ENCODE assay signal across 18 cellular contexts in genomic region chr4:185729300-185729912, GRCh38.
DNase-seq lines count a peak whose midpoint lies in the region; ATAC-seq and TF ChIP-seq lines count a peak whose summit lies in the region.
"Had no signal": no experiment of that assay in that cellular context is flagged by ENCODE, and none has a peak within 500 bp of the region (broad histone marks: within the 10 kb centered on the region; RNA-seq: fewer than 3 reads in every experiment).

No MANE protein-coding gene starts in this region.

- 58% methylated on average over 8 of the region's 8 CpGs for WGBS in right cardiac atrium
- WGBS in spleen, 5 donors, result 74 to 87% (median 84%) methylated on average over 8 of the region's 8 CpGs

- H3K36me3 ChIP-seq in spleen, result no peaks in the 10 kb centered on the region
- H3K36me3 ChIP-seq: SJCRH30 had no signal

- H3K9me3 ChIP-seq in right cardiac atrium (ENCODE audit: control insufficient read depth, low read length) (no peaks in the 10 kb centered on the region), spleen (no peaks in the 10 kb centered on the region)
- H3K9me3 ChIP-seq: BE2C, SJCRH30 had no signal

- TF ChIP-seq POLR2A in spleen (IDR thresholded peaks at IDR 0.05), result no peak

- no peak for TF ChIP-seq CTCF in coronary artery (IDR thresholded peaks at IDR 0.05)
- TF ChIP-seq CTCF in spleen (IDR thresholded peaks at IDR 0.05 in 8 of 11, conservative IDR thresholded peaks at IDR 0.05 in 3 of 11), result no peak

- no peaks in the 10 kb centered on the region for H3K27me3 ChIP-seq in right cardiac atrium (ENCODE audit: control insufficient read depth, insufficient read depth)
- H3K27me3 ChIP-seq in spleen (replicated peaks in 1 of 7), result no peaks in the 10 kb centered on the region
- H3K27me3 ChIP-seq: BE2C, SJCRH30 had no signal

- intact Hi-C loops in right cardiac atrium (cut with DNase I), result loop anchor here in 1 of 4 donors (10.0 kb wide), 1 partner anchor 75 kb away; no protein-coding TSS in a partner anchor
- intact Hi-C loops in spleen (cut with DNase I; ENCODE audit: low total_unique reads), result no loop called here

- ATAC-seq in right cardiac atrium (peak in 1 of 2 donors; percentile 18), HG02870 (IDR thresholded peaks at IDR 0.05; ENCODE audit: unreplicated experiment) (no peak), HG02678 (IDR thresholded peaks at IDR 0.05; ENCODE audit: unreplicated experiment) (no peak), GM19455 (IDR thresholded peaks at IDR 0.05; ENCODE audit: unreplicated experiment) (no peak)
- ATAC-seq: stimulated activated naive CD8-positive, alpha-beta T cell treated with anti-CD3 and anti-CD28 coated beads, Interleukin-15, amount 100 ng/mL, for 72 hours had no signal

- no peak overlapping the region for H3K4me3 ChIP-seq in coronary artery
- no peak overlapping the region for H3K4me3 ChIP-seq in right cardiac atrium (ENCODE audit: low read length)
- H3K4me3 ChIP-seq in spleen, result no peak overlapping the region
- H3K4me3 ChIP-seq: SJCRH30 had no signal

- H3K27ac ChIP-seq in coronary artery (peak overlapping the region; percentile 62 to 86), right cardiac atrium (ENCODE audit: low read length) (peak overlapping the region; percentile 40), spleen (peak overlapping the region in 7 of 8 donors; percentile 23 to 62 (median 45))
- H3K27ac ChIP-seq: SJCRH30 had no signal

- peaks cover 5% of the 10 kb centered on the region for H3K4me1 ChIP-seq in right cardiac atrium (ENCODE audit: control insufficient read depth, insufficient read depth, low read length)
- H3K4me1 ChIP-seq in spleen, result peaks cover 0 to 31% (median 9%) of the 10 kb centered on the region in 6 donors
- H3K4me1 ChIP-seq: SJCRH30 had no signal

- DNase-seq in MV-4-11 (lab: John Stamatoyannopoulos, UW) (peak; percentile 20), coronary artery (ENCODE audit: low spot score) (no peak), right cardiac atrium (no peak), spleen (no peak), NCI-H524 (lab: John Stamatoyannopoulos, UW) (no peak)
- DNase-seq: activated CD4-positive, alpha-beta T cell treated with anti-CD3 and anti-CD28 coated beads for 48 hours; activated CD8-positive, alpha-beta memory T cell treated with anti-CD3 and anti-CD28 coated beads, Interleukin-2, amount 50 U/mL, for 48 hours; activated naive CD4-positive, alpha-beta T cell; BE2C; kidney glomerular epithelial cell; midbrain; NCI-H1694; SJCRH30; stimulated activated CD4-positive, alpha-beta T cell treated with anti-CD3 and anti-CD28 coated beads, Interleukin-15, amount 100 ng/mL, for 24 hours; stimulated activated naive CD8-positive, alpha-beta T cell treated with anti-CD3 and anti-CD28 coated beads, Interleukin-15, amount 100 ng/mL, for 72 hours had no signal
